Comparison of ENCODE assay signal across 8 cellular contexts in genomic region chr11:114440121-114440860, GRCh38. TPM values are rescaled to one million over a fixed set of nuclear protein-coding genes. Genes with fewer than 3 reads are reported as not detected.
DNase-seq lines count a peak whose midpoint lies in the region; ATAC-seq and TF ChIP-seq lines count a peak whose summit lies in the region.

No MANE protein-coding gene starts in this region.

- intact Hi-C loops in ovary (cut with DNase I): loop anchor here in 1 of 4 donors (5.0 kb wide), 1 partner anchor 398 kb away; no protein-coding TSS in a partner anchor

- no peaks in the 10 kb centered on the region for H4K20me1 ChIP-seq in SU-DHL-6 (ENCODE audit: low read depth, low read length)

- DNase-seq in DMS53 (lab: John Stamatoyannopoulos, UW): peak; percentile 47
- no peak for DNase-seq in DMS53 treated with DMSO at 0.1 percent for 48 hours (lab: John Stamatoyannopoulos, UW; ENCODE audit: unreplicated experiment)
- DNase-seq in fibroblast of villous mesenchyme (ENCODE audit: low read depth): peak; percentile 77
- DNase-seq in ovary: no peak
- DNase-seq in NCI-H82 treated with DMSO at 0.1 percent for 48 hours (lab: John Stamatoyannopoulos, UW; ENCODE audit: unreplicated experiment): no peak

- no peak for TF ChIP-seq CTCF in SU-DHL-6 (IDR thresholded peaks at IDR 0.05; ENCODE audit: insufficient read depth, low read length, poor library complexity, severe bottlenecking)
- TF ChIP-seq CTCF in fibroblast of villous mesenchyme (IDR thresholded peaks at IDR 0.05; ENCODE audit: insufficient read depth, low read depth, low read length): no peak
- TF ChIP-seq CTCF in ovary (IDR thresholded peaks at IDR 0.05): no peak

- no peak for TF ChIP-seq POLR2A in ovary (IDR thresholded peaks at IDR 0.05)

- H3K4me3 ChIP-seq in SU-DHL-6 (ENCODE audit: insufficient read depth, low read length, poor library complexity, severe bottlenecking) (peak overlapping the region; percentile 99), fibroblast of villous mesenchyme (ENCODE audit: low read depth, low read length) (peak overlapping the region; percentile 99), ovary (peak overlapping the region; percentile 73)

- no peaks in the 10 kb centered on the region for H3K9me2 ChIP-seq in SU-DHL-6 (replicated peaks; ENCODE audit: insufficient read depth, low read length)

- H3K27me3 ChIP-seq in SU-DHL-6 (ENCODE audit: low read length) (no peaks in the 10 kb centered on the region), ovary (no peaks in the 10 kb centered on the region)

- peak overlapping the region; percentile 95 for H3K9ac ChIP-seq in SU-DHL-6 (ENCODE audit: low read length)

- 1 to 9% (median 3%) methylated on average over 10 of the region's 10 CpGs for WGBS in ovary, 3 donors

- H3K36me3 ChIP-seq in SU-DHL-6 (ENCODE audit: low read length): 0 out of 2 replicates have a peak, but pooled peaks cover 13% of the 10 kb centered on the region
- no peaks in the 10 kb centered on the region for H3K36me3 ChIP-seq in ovary

- peak overlapping the region; percentile 83 for H3K4me2 ChIP-seq in SU-DHL-6 (ENCODE audit: low read depth, low read length, poor library complexity, severe bottlenecking)

- ATAC-seq in HG03095 (IDR thresholded peaks at IDR 0.05; ENCODE audit: unreplicated experiment) (no peak), GM18868 (IDR thresholded peaks at IDR 0.05; ENCODE audit: unreplicated experiment) (no peak)

- H3K9me3 ChIP-seq in SU-DHL-6 (ENCODE audit: insufficient read depth, low read length) (no peaks in the 10 kb centered on the region), ovary (no peaks in the 10 kb centered on the region)

- H3K27ac ChIP-seq in SU-DHL-6 (ENCODE audit: low read depth, low read length): no peak overlapping the region
- peak overlapping the region; percentile 69 to 93 for H3K27ac ChIP-seq in ovary

- TF ChIP-seq EP300 in ovary (IDR thresholded peaks at IDR 0.05): no peak

- H2AFZ ChIP-seq in SU-DHL-6 (ENCODE audit: low read depth, low read length, severe bottlenecking): peak overlapping the region; percentile 97

- H3F3A ChIP-seq in SU-DHL-6 (ENCODE audit: insufficient read depth): no peaks in the 10 kb centered on the region

- peaks cover 9% of the 10 kb centered on the region for H3K4me1 ChIP-seq in ovary (ENCODE audit: insufficient read depth)

- peaks cover 58% of the 10 kb centered on the region for H3K79me2 ChIP-seq in SU-DHL-6 (ENCODE audit: insufficient read depth, low read length)

RNA-seq across cellular contexts. Expression of gene REXO2, which starts 1.0 kb away (rescaled TPM):
- total RNA-seq in fibroblast of villous mesenchyme: 166 and 174 TPM in 2 replicates
- 100 to 1,000 TPM in 3 of 7 donors, 10 to 100 TPM in 4; 74.1 to 148 (median 96.0) TPM for total RNA-seq in ovary
- polyA plus RNA-seq in ovary: 100 to 1,000 TPM in 1 of 2 donors, 10 to 100 TPM in 1; 85.5 to 138 TPM

RNA-seq across cellular contexts. Expression of gene RBM7, which starts 39.8 kb away (rescaled TPM):
- total RNA-seq in fibroblast of villous mesenchyme (30.6 and 53.1 TPM in 2 replicates), ovary (10 to 100 TPM; 24.7 to 34.1 (median 28.3) TPM)
- polyA plus RNA-seq in ovary: 10 to 100 TPM; 21.1 to 41.3 TPM

RNA-seq across cellular contexts. Expression of gene C11orf71, which starts 40.0 kb away (rescaled TPM):
- total RNA-seq in fibroblast of villous mesenchyme: 2.9 and 3.5 TPM in 2 replicates
- total RNA-seq in ovary: 10 to 100 TPM in 2 of 7 donors, 1 to 10 TPM in 5; 6.7 to 15.3 (median 9.5) TPM
- 1 to 10 TPM; 6.5 to 9.8 TPM for polyA plus RNA-seq in ovary

Comparison
In these comparisons a context has a peak if more than half of its experiments do, and no peak if none do; other contexts are left out.
1. DNase-seq: peak in DMS53 (single experiment) and fibroblast of villous mesenchyme (single experiment); none in DMS53 treated with DMSO at 0.1 percent for 48 hours (single experiment), ovary (0 of 5) and NCI-H82 treated with DMSO at 0.1 percent for 48 hours (single experiment).
2. Peak in every context shown above with its lines, with median percentiles within 50 percentile points of each other: H3K4me3 ChIP-seq.